In genomic region chr6:112193535-112194051, GRCh38 we compare ENCODE assay signal across 20 cellular contexts.
A peak's percentile ranks its signal among the peaks of the same experiment; 100 is the strongest.
DNase-seq lines count a peak whose midpoint lies in the region; ATAC-seq and TF ChIP-seq lines count a peak whose summit lies in the region.
"Had no signal": no experiment of that assay in that cellular context is flagged by ENCODE, and none has a peak within 500 bp of the region (broad histone marks: within the 10 kb centered on the region; RNA-seq: fewer than 3 reads in every experiment).

No MANE protein-coding gene starts in this region.

- H3K9me2 ChIP-seq in OCI-LY7 (ENCODE audit: insufficient read depth, low read length), result no peaks in the 10 kb centered on the region
- H3K9me2 ChIP-seq: SK-N-SH had no signal

- DNase-seq in HuH-7 (ENCODE audit: low spot score) (peak; percentile 25), RPMI7951 (ENCODE audit: low read depth) (peak; percentile 14), left lobe of liver (ENCODE audit: low spot score) (no peak), SHP77 treated with DMSO at 0.1 percent for 48 hours (lab: John Stamatoyannopoulos, UW) (no peak), OCI-LY7 (ENCODE audit: low spot score) (no peak), NCI-H2029 (lab: John Stamatoyannopoulos, UW) (no peak)
- DNase-seq: CD4-positive, alpha-beta memory T cell; DMS153; GOT3; MV-4-11; NCI-H1105 treated with DMSO at 0.1 percent for 48 hours; NCI-H2081; NCI-H2171; NCI-H524 treated with DMSO at 0.1 percent for 48 hours; NCI-H82; SHP77; SK-N-SH had no signal

- H3K4me1 ChIP-seq in stomach smooth muscle (ENCODE audit: control insufficient read depth, insufficient read depth, low read length) (peaks cover 34% of the 10 kb centered on the region), OCI-LY7 (ENCODE audit: insufficient read depth, low read length, poor library complexity, severe bottlenecking) (no peaks in the 10 kb centered on the region)

- H4K20me1 ChIP-seq in OCI-LY7 (ENCODE audit: insufficient read depth, low read length), result no peaks in the 10 kb centered on the region
- H4K20me1 ChIP-seq: BLaER1 had no signal

- no peaks in the 10 kb centered on the region for H3K79me2 ChIP-seq in OCI-LY7 (ENCODE audit: insufficient read depth, low read depth, low read length)

- peaks cover 29 to 35% of the 10 kb centered on the region in 2 donors for H3K36me3 ChIP-seq in stomach smooth muscle (ENCODE audit: control insufficient read depth in 2 of 2, insufficient read depth in 2 of 2, low read length in 2 of 2)
- H3K36me3 ChIP-seq in OCI-LY7 (ENCODE audit: insufficient read depth, low read length), result no peaks in the 10 kb centered on the region
- H3K36me3 ChIP-seq: BLaER1 had no signal

- H3K9ac ChIP-seq in stomach smooth muscle (ENCODE audit: low read length in 2 of 2), result no peak overlapping the region
- H3K9ac ChIP-seq: BLaER1, SK-N-SH had no signal

- no peak for TF ChIP-seq CTCF in OCI-LY7 (conservative IDR thresholded peaks at IDR 0.05; ENCODE audit: low read length)

- H3K4me2 ChIP-seq in OCI-LY7 (ENCODE audit: low read length), result no peak overlapping the region
- H3K4me2 ChIP-seq: BLaER1, SK-N-SH had no signal

- H3K4me3 ChIP-seq in stomach smooth muscle (ENCODE audit: low read length in 2 of 2) (no peak overlapping the region), OCI-LY7 (ENCODE audit: low read depth, low read length, poor library complexity, severe bottlenecking) (no peak overlapping the region)
- H3K4me3 ChIP-seq: BLaER1 had no signal

- H3K27ac ChIP-seq in stomach smooth muscle (ENCODE audit: low read length), result peak overlapping the region; percentile 46
- no peak overlapping the region for H3K27ac ChIP-seq in OCI-LY7 (ENCODE audit: low read depth, low read length, poor library complexity, severe bottlenecking)
- H3K27ac ChIP-seq: BLaER1 had no signal

- no peaks in the 10 kb centered on the region for H3K27me3 ChIP-seq in stomach smooth muscle (ENCODE audit: control insufficient read depth in 1 of 2, insufficient read depth in 2 of 2, low read length in 2 of 2)
- H3K27me3 ChIP-seq: BLaER1 had no signal

- no TSS peak for BruUV-seq in OCI-LY7 (replicated peaks; lab: Mats Ljungman, UMichigan)

- H3K9me3 ChIP-seq in stomach smooth muscle (ENCODE audit: control insufficient read depth in 2 of 2, low read length in 2 of 2) (no peaks in the 10 kb centered on the region), OCI-LY7 (ENCODE audit: low read length) (no peaks in the 10 kb centered on the region)
- H3K9me3 ChIP-seq: BLaER1, SK-N-SH had no signal

- CTCF ChIA-PET in OCI-LY7 (lab: Charles Lee; ENCODE audit: unreplicated experiment), result no interaction called here

- peak; percentile 43 for ATAC-seq in left lobe of liver
- ATAC-seq: HCT116 had no signal

- intact Hi-C loops in OCI-LY7 (cut with micrococcal nuclease; ENCODE audit: unreplicated experiment), result no loop called here

- POLR2A ChIA-PET in OCI-LY7 (lab: Charles Lee), result no interaction called here

- no peak overlapping the region for H2AFZ ChIP-seq in OCI-LY7 (ENCODE audit: low read length)

Comparison
In these comparisons a context has a peak if more than half of its experiments do, and no peak if none do; other contexts are left out.
1. DNase-seq: peak in HuH-7 (single experiment) and RPMI7951 (single experiment); none in left lobe of liver (single experiment), SHP77 treated with DMSO at 0.1 percent for 48 hours (single experiment), OCI-LY7 (single experiment) and NCI-H2029 (single experiment).